ENCODE assay signal across 22 cellular contexts in genomic region chr1:65997693-65998092, GRCh38.
A peak's percentile ranks its signal among the peaks of the same experiment; 100 is the strongest.
DNase-seq lines count a peak whose midpoint lies in the region; ATAC-seq, FAIRE-seq and TF ChIP-seq lines count a peak whose summit lies in the region.
"Had no signal": no experiment of that assay in that cellular context is flagged by ENCODE, and none has a peak within 500 bp of the region (broad histone marks: within the 10 kb centered on the region; RNA-seq: fewer than 3 reads in every experiment).

No MANE protein-coding gene starts in this region.

- FAIRE-seq in A549 (lab: Jason Lieb, UNC) = no peak
- FAIRE-seq: GM12891, GM18507, H54 had no signal

- peak overlapping the region in 4 of 5 experiments; percentile 39 to 88 (median 68) for H3K4me3 Mint-ChIP-seq in brain
- H3K4me3 Mint-ChIP-seq: CD14-positive monocyte; CD4-positive, alpha-beta T cell; CD8-positive, alpha-beta memory T cell had no signal

- no peak overlapping the region for H3K9ac ChIP-seq in MM.1S (ENCODE audit: low read length)
- H3K9ac ChIP-seq: BLaER1 treated with 17β-estradiol and CSF1 and Interleukin-3, amounts not matched to agents 10 nM and 100 nM had no signal

- POLR2A ChIA-PET in A549 (lab: Yijun Ruan, JAX) = no interaction called here
- POLR2A ChIA-PET in HEK293 (lab: Yijun Ruan, JAX) = no interaction called here

- ATAC-seq in A549 = no peak
- ATAC-seq in GM19395 (IDR thresholded peaks at IDR 0.05; ENCODE audit: unreplicated experiment) = no peak

- H3K27ac ChIP-seq in A549 (peak overlapping the region in 1 of 2 experiments; percentile 37; a peak in 1 of 6 replicates), HEK293 (ENCODE audit: extremely low read depth, low read depth, low read length) (no peak overlapping the region), MM.1S (ENCODE audit: low read length) (no peak overlapping the region), stomach (no peak overlapping the region)
- H3K27ac ChIP-seq: BLaER1 treated with 17β-estradiol and CSF1 and Interleukin-3, amounts not matched to agents 10 nM and 100 nM had no signal

- H3F3A ChIP-seq in MM.1S (ENCODE audit: insufficient read depth, low read length) = no peaks in the 10 kb centered on the region

- TF ChIP-seq RAD21 in A549 (conservative IDR thresholded peaks at IDR 0.05 in 1 of 2, IDR thresholded peaks at IDR 0.05 in 1 of 2) = no peak

- no peaks in the 10 kb centered on the region for H3K9me2 ChIP-seq in MM.1S (replicated peaks; ENCODE audit: insufficient read depth, low read length)

- CTCF ChIA-PET in A549 (lab: Yijun Ruan, JAX) = interaction anchor here (0.9 to 1.6 kb wide), 3 partner anchors 20 to 439 kb away, joined by 3 to 4 read pairs (median 3); no protein-coding TSS in a partner anchor
- CTCF ChIA-PET in HEK293 (lab: Yijun Ruan, JAX) = interaction anchor here (0.5 to 0.6 kb wide), 2 partner anchors 115 to 229 kb away, joined by 3 to 4 read pairs; no protein-coding TSS in a partner anchor

- H3K4me2 ChIP-seq in A549 (peak overlapping the region; percentile 82), MM.1S (ENCODE audit: low read depth, low read length) (no peak overlapping the region)
- H3K4me2 ChIP-seq: BLaER1 treated with 17β-estradiol and CSF1 and Interleukin-3, amounts not matched to agents 10 nM and 100 nM had no signal

- no peak for TF ChIP-seq CTCF in A549 (IDR thresholded peaks at IDR 0.05)
- TF ChIP-seq CTCF in HEK293 (tag by site-specific recombination; IDR thresholded peaks at IDR 0.05) = no peak
- TF ChIP-seq CTCF in brain (conservative IDR thresholded peaks at IDR 0.05) = no peak
- TF ChIP-seq CTCF in epithelial cell of proximal tubule (conservative IDR thresholded peaks at IDR 0.05; ENCODE audit: low read depth, low read length) = no peak
- no peak for TF ChIP-seq CTCF in MM.1S (IDR thresholded peaks at IDR 0.05; ENCODE audit: low read length)
- TF ChIP-seq CTCF in stomach (IDR thresholded peaks at IDR 0.05) = no peak

- H3K27me3 ChIP-seq in MM.1S (replicated peaks; ENCODE audit: insufficient read depth, low read length) (no peaks in the 10 kb centered on the region), stomach (no peaks in the 10 kb centered on the region)
- H3K27me3 ChIP-seq: BE2C; BLaER1 treated with 17β-estradiol and CSF1 and Interleukin-3, amounts not matched to agents 10 nM and 100 nM had no signal

- 72% methylated on average over 1 of the region's 1 CpG for WGBS in A549 (ENCODE audit: missing lambda C conversion rate)
- WGBS in stomach, 5 donors = 89 to 95% (median 92%) methylated on average over 1 of the region's 1 CpG

- H3K79me2 ChIP-seq in MM.1S (ENCODE audit: low read length) = no peaks in the 10 kb centered on the region

- H3K36me3 ChIP-seq in HEK293 (ENCODE audit: control insufficient read depth in 2 of 2, insufficient read depth in 1 of 2, low read length in 2 of 2) (no peaks in the 10 kb centered on the region), MM.1S (replicated peaks; ENCODE audit: insufficient read depth, low read length) (no peaks in the 10 kb centered on the region), stomach (no peaks in the 10 kb centered on the region)
- H3K36me3 ChIP-seq: BE2C; BLaER1 treated with 17β-estradiol and CSF1 and Interleukin-3, amounts not matched to agents 10 nM and 100 nM; HAP-1 had no signal

- no peaks in the 10 kb centered on the region for H3K9me3 ChIP-seq in A549
- H3K9me3 ChIP-seq in HEK293 (ENCODE audit: control insufficient read depth, insufficient read depth, low read depth, low read length) = no peaks in the 10 kb centered on the region
- no peaks in the 10 kb centered on the region for H3K9me3 ChIP-seq in MM.1S (replicated peaks; ENCODE audit: insufficient read depth, low read length)
- no peaks in the 10 kb centered on the region for H3K9me3 ChIP-seq in stomach
- H3K9me3 ChIP-seq: BE2C; BLaER1 treated with 17β-estradiol and CSF1 and Interleukin-3, amounts not matched to agents 10 nM and 100 nM; HAP-1 had no signal

- H3K27me3 Mint-ChIP-seq in brain = peaks cover 5% of the 10 kb centered on the region

- no peaks in the 10 kb centered on the region for H4K20me1 ChIP-seq in MM.1S (ENCODE audit: insufficient read depth, low read length)
- H4K20me1 ChIP-seq: BLaER1 treated with 17β-estradiol and CSF1 and Interleukin-3, amounts not matched to agents 10 nM and 100 nM had no signal

- peaks cover 68% of the 10 kb centered on the region for H3K4me1 Mint-ChIP-seq in brain
- H3K4me1 Mint-ChIP-seq: CD14-positive monocyte; CD8-positive, alpha-beta memory T cell had no signal

- no peaks in the 10 kb centered on the region for H3K36me3 Mint-ChIP-seq in brain
- H3K36me3 Mint-ChIP-seq: CD14-positive monocyte; CD8-positive, alpha-beta memory T cell had no signal

- TF ChIP-seq EP300 in A549 (IDR thresholded peaks at IDR 0.05) = no peak
- TF ChIP-seq EP300 in stomach (IDR thresholded peaks at IDR 0.05) = no peak

- DNase-seq in A549 (ENCODE audit: low read depth in 1 of 2, low spot score in 1 of 2) (no peak), epithelial cell of proximal tubule (ENCODE audit: low read depth) (peak; percentile 0), MM.1S (no peak), NOMO-1 treated with dmso at 0.1 percent for 144 hours (lab: John Stamatoyannopoulos, UW; ENCODE audit: unreplicated experiment) (no peak), stomach (no peak)
- DNase-seq: BE2C; CD4-positive, alpha-beta T cell; CD8-positive, alpha-beta memory T cell; DMS 273 treated with DMSO at 0.1 percent for 48 hours; DMS79; EL; GDM1; GOT3 had no signal

- TF ChIP-seq POLR2A in A549 (IDR thresholded peaks at IDR 0.05; ENCODE audit: low read length) (no peak), stomach (IDR thresholded peaks at IDR 0.05) (no peak)

- H2AFZ ChIP-seq in MM.1S (ENCODE audit: low read length) = no peak overlapping the region

- H3K4me3 ChIP-seq in A549 = no peak overlapping the region
- H3K4me3 ChIP-seq in HEK293 (ENCODE audit: low read depth, low read length) = no peak overlapping the region
- no peak overlapping the region for H3K4me3 ChIP-seq in epithelial cell of proximal tubule (ENCODE audit: low read depth, low read length)
- H3K4me3 ChIP-seq in MM.1S (ENCODE audit: low read length) = no peak overlapping the region
- H3K4me3 ChIP-seq in stomach = no peak overlapping the region
- H3K4me3 ChIP-seq: BLaER1 treated with 17β-estradiol and CSF1 and Interleukin-3, amounts not matched to agents 10 nM and 100 nM; HAP-1 had no signal

- H3K4me1 ChIP-seq in A549 = peaks cover 60% of the 10 kb centered on the region
- H3K4me1 ChIP-seq in HEK293 (ENCODE audit: control insufficient read depth, insufficient read depth, low read length) = no peaks in the 10 kb centered on the region
- H3K4me1 ChIP-seq in MM.1S (ENCODE audit: low read length) = no peaks in the 10 kb centered on the region
- H3K4me1 ChIP-seq in stomach = peaks cover 0 to 4% (median 2%) of the 10 kb centered on the region in 4 donors
- H3K4me1 ChIP-seq: BE2C; BLaER1 treated with 17β-estradiol and CSF1 and Interleukin-3, amounts not matched to agents 10 nM and 100 nM; HAP-1 had no signal

- H3K27ac Mint-ChIP-seq in brain = peak overlapping the region in 1 of 5 experiments; percentile 1
- H3K27ac Mint-ChIP-seq: CD14-positive monocyte; CD4-positive, alpha-beta T cell; CD8-positive, alpha-beta memory T cell had no signal

- intact Hi-C loops in stomach (cut with DNase I; ENCODE audit: low total_unique reads) = no loop called here

- no peaks in the 10 kb centered on the region for H3K9me3 Mint-ChIP-seq in brain
- H3K9me3 Mint-ChIP-seq: CD14-positive monocyte; CD4-positive, alpha-beta T cell; CD8-positive, alpha-beta memory T cell had no signal

TF ChIP-seq in A549, 52 proteins besides CTCF, POLR2A, EP300 and RAD21 (continues in another document):
- TF ChIP-seq RFX5 (IDR thresholded peaks at IDR 0.05) = no peak

TF ChIP-seq in HEK293, 187 proteins besides CTCF, POLR2A, EP300 and RAD21:
- TF ChIP-seq ZNF76 (tag by site-specific recombination; IDR thresholded peaks at IDR 0.05; ENCODE audit: borderline replicate concordance, low read depth) (no peak), TRIM28 (IDR thresholded peaks at IDR 0.05; ENCODE audit: borderline replicate concordance, low read length) (no peak), ZFP3 (tag by site-specific recombination; IDR thresholded peaks at IDR 0.05; ENCODE audit: low read depth) (peak; percentile 70), ZNF555 (tag by site-specific recombination; conservative IDR thresholded peaks at IDR 0.05) (no peak), ZNF645 (tag by site-specific recombination; IDR thresholded peaks at IDR 0.05) (no peak), ZNF654 (tag by site-specific recombination; IDR thresholded peaks at IDR 0.05; ENCODE audit: low read depth) (no peak), FEZF1 (tag by site-specific recombination; IDR thresholded peaks at IDR 0.05) (no peak)
